ENCODE assay signal across 28 cellular contexts in the genomic region with DNA sequence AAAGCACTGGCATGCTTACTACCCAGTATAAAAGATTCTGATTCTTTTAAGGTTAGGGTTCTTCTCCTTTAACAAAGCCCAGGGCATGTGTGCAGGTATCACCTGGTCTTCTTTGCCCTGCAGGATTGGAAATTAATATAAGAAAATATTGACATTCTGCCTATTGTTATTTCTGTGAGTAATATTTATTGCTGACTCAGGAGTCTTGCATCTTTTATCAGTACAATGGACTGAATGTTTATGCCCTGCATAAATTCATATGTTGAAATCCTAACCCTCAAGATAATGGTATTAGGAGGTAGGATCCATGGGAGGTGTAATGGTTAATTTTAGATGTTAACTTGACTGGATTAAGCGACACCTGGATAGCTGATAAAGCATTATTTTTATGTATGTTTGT.
"Had no signal": no experiment of that assay in that cellular context is flagged by ENCODE, and none has a peak within 500 bp of the region (broad histone marks: within the 10 kb centered on the region; RNA-seq: fewer than 3 reads in every experiment).

No MANE protein-coding gene starts in this region.

- H3K9me3 ChIP-seq: ovary, psoas muscle, spleen, stomach, thoracic aorta, thyroid gland, tibial nerve, upper lobe of left lung, vagina had no signal

- H3K27ac ChIP-seq: neural progenitor cell, ovary, parathyroid adenoma, psoas muscle, skin epidermis, spleen, stomach, thoracic aorta, thyroid gland, tibial nerve, upper lobe of left lung, vagina had no signal

- FAIRE-seq: urothelium cell line had no signal

- ATAC-seq: naive thymus-derived CD4-positive, alpha-beta T cell; natural killer cell; psoas muscle; right cardiac atrium; sciatic nerve; stimulated activated effector memory CD8-positive, alpha-beta T cell treated with anti-CD3 and anti-CD28 coated beads, Interleukin-12 subunit alpha, Interleukin-12 subunit beta, amount 100 ng/mL, for 72 hours; stimulated activated naive B cell treated with anti-CD40 and anti-IgM and Interleukin-4, amounts not matched to agents 10 μg/mL and 1 μg/mL and 100 μg/mL, for 72 hours had no signal

- H3K27me3 ChIP-seq: neural progenitor cell, ovary, spleen, stomach, thyroid gland, tibial nerve, upper lobe of left lung, vagina had no signal

- H3K4me2 ChIP-seq: neural progenitor cell, smooth muscle cell had no signal

- H2AFZ ChIP-seq: neural progenitor cell, parathyroid adenoma had no signal

- H3K9ac ChIP-seq: neural progenitor cell, parathyroid adenoma had no signal

- H3K4me3 ChIP-seq: neural progenitor cell, ovary, psoas muscle, skin epidermis, smooth muscle cell, spleen, stomach, thoracic aorta, thyroid gland, tibial nerve, upper lobe of left lung, vagina had no signal

- H3K79me2 ChIP-seq: parathyroid adenoma had no signal

- H3K4me1 ChIP-seq: neural progenitor cell, parathyroid adenoma, psoas muscle, spleen, stomach, thyroid gland, tibial nerve, upper lobe of left lung, vagina had no signal

- DNase-seq: naive thymus-derived CD4-positive, alpha-beta T cell; natural killer cell; occipital lobe; ovary; posterior cingulate gyrus; psoas muscle; right cardiac atrium; spleen; stimulated activated CD4-positive, alpha-beta T cell treated with anti-CD3 and anti-CD28 coated beads, Interleukin-12 subunit alpha, Interleukin-12 subunit beta, amount 100 ng/mL, for 4 hours; stimulated activated CD4-positive, alpha-beta T cell treated with anti-CD3 and anti-CD28 coated beads, Interleukin-2, amount 100 ng/mL, for 24 hours; stimulated activated CD4-positive, alpha-beta T cell treated with anti-CD3 and anti-CD28 coated beads, Interleukin-2, amount 100 ng/mL, for 48 hours; stimulated activated CD4-positive, alpha-beta T cell treated with anti-CD3 and anti-CD28 coated beads, Interleukin-4, amount 100 ng/mL, for 24 hours; stimulated activated naive B cell treated with anti-CD40 and anti-IgM and Interleukin-4, amounts not matched to agents 10 μg/mL and 1 μg/mL and 100 μg/mL, for 72 hours; stimulated activated naive CD4-positive, alpha-beta T cell treated with Interleukin-2 at 50 U/mL for 16 hours; stomach; thyroid gland; trophoblast cell; upper lobe of left lung had no signal

- H3K36me3 ChIP-seq: neural progenitor cell, ovary, spleen, stomach, thoracic aorta, thyroid gland, tibial nerve, upper lobe of left lung, vagina had no signal
